Comparison of ENCODE assay signal across 16 cellular contexts in genomic region chr1:206904423-206905142, GRCh38. TPM values are rescaled to one million over a fixed set of nuclear protein-coding genes. Genes with fewer than 3 reads are reported as not detected.
DNase-seq lines count a peak whose midpoint lies in the region; ATAC-seq and TF ChIP-seq lines count a peak whose summit lies in the region.
"Had no signal": no experiment of that assay in that cellular context is flagged by ENCODE, and none has a peak within 500 bp of the region (broad histone marks: within the 10 kb centered on the region; RNA-seq: fewer than 3 reads in every experiment).

No MANE protein-coding gene starts in this region.

- H3K36me3 ChIP-seq in PC-3 (ENCODE audit: low read depth, low read length) (0 out of 2 replicates have a peak, but pooled peaks cover 2% of the 10 kb centered on the region), osteoblast (ENCODE audit: insufficient read depth, low read length) (no peaks in the 10 kb centered on the region), psoas muscle (ENCODE audit: insufficient read depth in 1 of 2, low read depth in 1 of 2) (no peaks in the 10 kb centered on the region)
- H3K36me3 ChIP-seq: colonic mucosa had no signal

- H3K9ac ChIP-seq in PC-3 (ENCODE audit: low read length): peak overlapping the region; percentile 26; the same call in 1 of the 2 replicates
- H3K9ac ChIP-seq: KMS-11 had no signal

- no peaks in the 10 kb centered on the region for H3K9me3 Mint-ChIP-seq in activated CD4-positive, alpha-beta memory T cell treated with anti-CD3 and anti-CD28 coated beads for 36 hours
- no peaks in the 10 kb centered on the region for H3K9me3 Mint-ChIP-seq in activated CD4-positive, alpha-beta memory T cell treated with anti-CD3 and anti-CD28 coated beads, Interleukin-2, amount 10 ng/mL, durations not matched to agents 7 days and 5 days
- H3K9me3 Mint-ChIP-seq in chondrocyte (ENCODE audit: low read depth): no peaks in the 10 kb centered on the region

- peak overlapping the region; percentile 83 for H3K27ac Mint-ChIP-seq in activated CD4-positive, alpha-beta memory T cell treated with anti-CD3 and anti-CD28 coated beads for 36 hours
- H3K27ac Mint-ChIP-seq in activated CD4-positive, alpha-beta memory T cell treated with anti-CD3 and anti-CD28 coated beads, Interleukin-2, amount 10 ng/mL, durations not matched to agents 7 days and 5 days: no peak overlapping the region
- H3K27ac Mint-ChIP-seq in chondrocyte (ENCODE audit: unreplicated experiment): peak overlapping the region; percentile 77

- H3K4me2 ChIP-seq in PC-3 (ENCODE audit: low read length) (no peak overlapping the region), osteoblast (ENCODE audit: insufficient read depth, low read length) (no peak overlapping the region)
- H3K4me2 ChIP-seq: KMS-11 had no signal

- H3K4me3 ChIP-seq in PC-3 (ENCODE audit: low read length): no peak overlapping the region
- no peak overlapping the region for H3K4me3 ChIP-seq in osteoblast (ENCODE audit: insufficient read depth, low read length)
- no peak overlapping the region for H3K4me3 ChIP-seq in psoas muscle
- H3K4me3 ChIP-seq: colonic mucosa, lung had no signal

- no peak for ATAC-seq in PC-3
- no peak for ATAC-seq in HG03280 (IDR thresholded peaks at IDR 0.05; ENCODE audit: unreplicated experiment)
- ATAC-seq in psoas muscle: no peak

- TF ChIP-seq CTCF in PC-3 (conservative IDR thresholded peaks at IDR 0.05; ENCODE audit: low read depth, low read length): no peak
- TF ChIP-seq CTCF in chondrocyte (IDR thresholded peaks at IDR 0.05): no peak
- no peak for TF ChIP-seq CTCF in osteoblast (IDR thresholded peaks at IDR 0.05; ENCODE audit: extremely low read depth, low read depth, low read length)
- no peak for TF ChIP-seq CTCF in psoas muscle (IDR thresholded peaks at IDR 0.05)

- WGBS in psoas muscle, 3 donors: 75 to 86% (median 77%) methylated on average over 10 of the region's 10 CpGs

- no peaks in the 10 kb centered on the region for H3K27me3 ChIP-seq in PC-3 (ENCODE audit: low read length)
- H3K27me3 ChIP-seq in osteoblast (ENCODE audit: insufficient read depth, low read length): peaks cover 9% of the 10 kb centered on the region
- H3K27me3 ChIP-seq in psoas muscle (ENCODE audit: insufficient read depth in 3 of 3, low read length in 2 of 3): no peaks in the 10 kb centered on the region
- H3K27me3 ChIP-seq: colonic mucosa had no signal

- CTCF ChIA-PET in activated CD4-positive, alpha-beta memory T cell treated with anti-CD3 and anti-CD28 coated beads for 36 hours (lab: Charles Lee): interaction anchor here (0.7 to 6.9 kb wide), 12 partner anchors 8 to 241 kb away, joined by 3 to 65 read pairs (median 8); partner anchors contain the start of gene IL20
- CTCF ChIA-PET in activated CD4-positive, alpha-beta memory T cell treated with anti-CD3 and anti-CD28 coated beads, Interleukin-2, amount 10 ng/mL, durations not matched to agents 7 days and 5 days (lab: Charles Lee): interaction anchor here (0.6 to 1.4 kb wide), 2 partner anchors 170 to 461 kb away, joined by 3 to 7 read pairs; no protein-coding TSS in a partner anchor
- CTCF ChIA-PET in PC-3 (lab: Charles Lee): no interaction called here

- peaks cover 7% of the 10 kb centered on the region for H3F3A ChIP-seq in PC-3 (ENCODE audit: low read length, unreplicated experiment)

- peaks cover 48% of the 10 kb centered on the region for H3K36me3 Mint-ChIP-seq in activated CD4-positive, alpha-beta memory T cell treated with anti-CD3 and anti-CD28 coated beads for 36 hours
- peaks cover 52% of the 10 kb centered on the region for H3K36me3 Mint-ChIP-seq in activated CD4-positive, alpha-beta memory T cell treated with anti-CD3 and anti-CD28 coated beads, Interleukin-2, amount 10 ng/mL, durations not matched to agents 7 days and 5 days (ENCODE audit: low read depth)
- no peaks in the 10 kb centered on the region for H3K36me3 Mint-ChIP-seq in chondrocyte (ENCODE audit: low read depth)

- no peak for DNase-seq in activated CD4-positive, alpha-beta memory T cell treated with anti-CD3 and anti-CD28 coated beads for 36 hours
- no peak for DNase-seq in activated CD4-positive, alpha-beta memory T cell treated with anti-CD3 and anti-CD28 coated beads, Interleukin-2, amount 10 ng/mL, durations not matched to agents 7 days and 5 days
- DNase-seq in PC-3: no peak
- DNase-seq in chondrocyte (ENCODE audit: low spot score): no peak
- no peak for DNase-seq in osteoblast (ENCODE audit: insufficient read length, low spot score, missing footprints)
- DNase-seq in T1000 (lab: John Stamatoyannopoulos, UW): no peak
- DNase-seq in psoas muscle: no peak
- DNase-seq: activated CD8-positive, alpha-beta memory T cell treated with anti-CD3 and anti-CD28 coated beads for 24 hours; colonic mucosa; NCI-H146; NCI-H510A had no signal

- H3K9me2 ChIP-seq in PC-3 (replicated peaks; ENCODE audit: low read length): peaks cover 4% of the 10 kb centered on the region; the same call in 1 of the 2 replicates

- H4K20me1 ChIP-seq in PC-3 (ENCODE audit: low read length): no peaks in the 10 kb centered on the region
- no peaks in the 10 kb centered on the region for H4K20me1 ChIP-seq in osteoblast (ENCODE audit: insufficient read depth, low read length)

- POLR2A ChIA-PET in activated CD4-positive, alpha-beta memory T cell treated with anti-CD3 and anti-CD28 coated beads for 36 hours (lab: Charles Lee): interaction anchor here (1.0 to 2.0 kb wide), 4 partner anchors 8 to 165 kb away, joined by 3 to 15 read pairs (median 4); partner anchors contain the start of gene IL24
- POLR2A ChIA-PET in activated CD4-positive, alpha-beta memory T cell treated with anti-CD3 and anti-CD28 coated beads, Interleukin-2, amount 10 ng/mL, durations not matched to agents 7 days and 5 days (lab: Charles Lee): interaction anchor here (0.8 to 2.2 kb wide), 2 partner anchors 18 to 95 kb away, joined by 3 to 12 read pairs; partner anchors contain the start of gene FCMR
- POLR2A ChIA-PET in PC-3 (lab: Charles Lee; ENCODE audit: unreplicated experiment): no interaction called here

- H3K4me1 Mint-ChIP-seq in activated CD4-positive, alpha-beta memory T cell treated with anti-CD3 and anti-CD28 coated beads for 36 hours (ENCODE audit: low read depth): peaks cover 69% of the 10 kb centered on the region
- peaks cover 35% of the 10 kb centered on the region for H3K4me1 Mint-ChIP-seq in activated CD4-positive, alpha-beta memory T cell treated with anti-CD3 and anti-CD28 coated beads, Interleukin-2, amount 10 ng/mL, durations not matched to agents 7 days and 5 days
- H3K4me1 Mint-ChIP-seq in chondrocyte (ENCODE audit: low read depth): peaks cover 20% of the 10 kb centered on the region

- H3K27ac ChIP-seq in PC-3 (ENCODE audit: low read length) (peak overlapping the region; percentile 74), osteoblast (ENCODE audit: low read depth, low read length) (peak overlapping the region; percentile 67), psoas muscle (no peak overlapping the region)
- H3K27ac ChIP-seq: colonic mucosa, KMS-11 had no signal

- H3K4me1 ChIP-seq in PC-3 (ENCODE audit: insufficient read depth, low read length) (peaks cover 38% of the 10 kb centered on the region), osteoblast (ENCODE audit: insufficient read depth, low read length) (peaks cover 15% of the 10 kb centered on the region), psoas muscle (no peaks in the 10 kb centered on the region)

- no peaks in the 10 kb centered on the region for H3K27me3 Mint-ChIP-seq in activated CD4-positive, alpha-beta memory T cell treated with anti-CD3 and anti-CD28 coated beads for 36 hours
- H3K27me3 Mint-ChIP-seq in activated CD4-positive, alpha-beta memory T cell treated with anti-CD3 and anti-CD28 coated beads, Interleukin-2, amount 10 ng/mL, durations not matched to agents 7 days and 5 days: no peaks in the 10 kb centered on the region
- no peaks in the 10 kb centered on the region for H3K27me3 Mint-ChIP-seq in chondrocyte (ENCODE audit: low read depth)

- intact Hi-C loops in activated CD4-positive, alpha-beta memory T cell treated with anti-CD3 and anti-CD28 coated beads for 36 hours (cut with micrococcal nuclease): loop anchor here (1.0 kb wide), 3 partner anchors 7 to 18 kb away; partner anchors contain the start of gene IL24
- intact Hi-C loops in PC-3 (cut with micrococcal nuclease): no loop called here
- intact Hi-C loops in psoas muscle (cut with DNase I): loop anchor here (1.0 to 5.0 kb wide), 2 partner anchors 34 to 37 kb away; partner anchors contain the start of gene IL20 (in 1 of the 2)

- no peak overlapping the region for H3K4me3 Mint-ChIP-seq in activated CD4-positive, alpha-beta memory T cell treated with anti-CD3 and anti-CD28 coated beads for 36 hours
- H3K4me3 Mint-ChIP-seq in activated CD4-positive, alpha-beta memory T cell treated with anti-CD3 and anti-CD28 coated beads, Interleukin-2, amount 10 ng/mL, durations not matched to agents 7 days and 5 days: no peak overlapping the region
- no peak overlapping the region for H3K4me3 Mint-ChIP-seq in chondrocyte (ENCODE audit: unreplicated experiment)

- H3K79me2 ChIP-seq in PC-3 (ENCODE audit: low read length): no peaks in the 10 kb centered on the region
- no peaks in the 10 kb centered on the region for H3K79me2 ChIP-seq in osteoblast (ENCODE audit: insufficient read depth, low read length)

- no peak overlapping the region for H2AFZ ChIP-seq in PC-3 (ENCODE audit: low read length)
- no peak overlapping the region for H2AFZ ChIP-seq in osteoblast (ENCODE audit: low read length)

- H3K9me3 ChIP-seq in PC-3 (ENCODE audit: low read length) (no peaks in the 10 kb centered on the region), osteoblast (ENCODE audit: low read depth, low read length) (no peaks in the 10 kb centered on the region), psoas muscle (no peaks in the 10 kb centered on the region)
- H3K9me3 ChIP-seq: colonic mucosa had no signal

- no TSS peak for BruUV-seq in PC-3 (replicated peaks; lab: Mats Ljungman, UMichigan)

RNA-seq across cellular contexts. Expression of gene IL24, which starts 7.3 kb away (rescaled TPM):
- total RNA-seq in activated CD4-positive, alpha-beta memory T cell treated with anti-CD3 and anti-CD28 coated beads for 36 hours: 10 to 100 TPM in 1 of 2 experiments, 1 to 10 TPM in 1; 9.8 to 10.0 TPM
- not detected for total RNA-seq in activated CD4-positive, alpha-beta memory T cell treated with anti-CD3 and anti-CD28 coated beads, Interleukin-2, amount 10 ng/mL, durations not matched to agents 7 days and 5 days
- total RNA-seq in PC-3 (2014; rRNA removed): 1.8 and 1.9 TPM in 2 replicates
- not detected in 3 replicates for total RNA-seq in chondrocyte
- not detected in 2 replicates for total RNA-seq in osteoblast
- total RNA-seq in psoas muscle: 10 to 100 TPM in 1 of 4 donors, under 1 TPM in 1, not detected in 2; 0.23 to 20.3 TPM
- 1 to 10 TPM in 1 of 3 donors, under 1 TPM in 2; 0.05 to 1.7 (median 0.20) TPM for polyA plus RNA-seq in psoas muscle
- total RNA-seq: A673, colonic mucosa, lung, skeletal muscle tissue had no signal

RNA-seq across cellular contexts. Expression of gene FCMR, which starts 17.2 kb away (rescaled TPM):
- total RNA-seq in activated CD4-positive, alpha-beta memory T cell treated with anti-CD3 and anti-CD28 coated beads for 36 hours: 10 to 100 TPM; 65.7 to 73.0 TPM
- 100 to 1,000 TPM; 117 to 121 TPM for total RNA-seq in activated CD4-positive, alpha-beta memory T cell treated with anti-CD3 and anti-CD28 coated beads, Interleukin-2, amount 10 ng/mL, durations not matched to agents 7 days and 5 days
- total RNA-seq in PC-3 (2014; rRNA removed) (1.5 and 4.6 TPM in 2 replicates), chondrocyte (not detected in 3 replicates), osteoblast (0.29 TPM in 1 of 2 replicates, not detected in the other), psoas muscle (10 to 100 TPM in 2 of 4 donors, 1 to 10 TPM in 2; 2.3 to 29.5 (median 12.0) TPM)
- 1 to 10 TPM; 1.0 to 8.4 (median 2.2) TPM for polyA plus RNA-seq in psoas muscle
- total RNA-seq: A673 had no signal

RNA-seq across cellular contexts. Expression of gene IL20, which starts 39.2 kb away (rescaled TPM):
- total RNA-seq in activated CD4-positive, alpha-beta memory T cell treated with anti-CD3 and anti-CD28 coated beads for 36 hours: not detected
- total RNA-seq in activated CD4-positive, alpha-beta memory T cell treated with anti-CD3 and anti-CD28 coated beads, Interleukin-2, amount 10 ng/mL, durations not matched to agents 7 days and 5 days: not detected
- not detected in 2 replicates for total RNA-seq in PC-3 (2014; rRNA removed)
- total RNA-seq in chondrocyte: not detected in 3 replicates
- not detected in 2 replicates for total RNA-seq in osteoblast
- 1 to 10 TPM in 1 of 4 donors, not detected in 3; 1.2 TPM for total RNA-seq in psoas muscle
- polyA plus RNA-seq in psoas muscle: not detected
- total RNA-seq: A673, colonic mucosa, lung, skeletal muscle tissue had no signal

RNA-seq across cellular contexts. Expression of gene PIGR, which starts 41.7 kb away (rescaled TPM):
- under 1 TPM; 0.10 TPM for total RNA-seq in activated CD4-positive, alpha-beta memory T cell treated with anti-CD3 and anti-CD28 coated beads for 36 hours
- not detected for total RNA-seq in activated CD4-positive, alpha-beta memory T cell treated with anti-CD3 and anti-CD28 coated beads, Interleukin-2, amount 10 ng/mL, durations not matched to agents 7 days and 5 days
- total RNA-seq in PC-3 (2014; rRNA removed) (not detected in 2 replicates), chondrocyte (not detected in 3 replicates), osteoblast (not detected in 2 replicates), psoas muscle (under 1 TPM; 0.42 to 0.50 (median 0.49) TPM)
- under 1 TPM; 0.06 to 0.64 (median 0.16) TPM for polyA plus RNA-seq in psoas muscle
- total RNA-seq: A673 had no signal
